In genomic region chr2:218984239-218985020, GRCh38 we compare ENCODE assay signal across 10 cellular contexts. TPM values are rescaled to one million over a fixed set of nuclear protein-coding genes. Genes with fewer than 3 reads are reported as not detected.
A peak's percentile ranks its signal among the peaks of the same experiment; 100 is the strongest.
DNase-seq lines count a peak whose midpoint lies in the region; ATAC-seq and TF ChIP-seq lines count a peak whose summit lies in the region.
"Had no signal": no experiment of that assay in that cellular context is flagged by ENCODE, and none has a peak within 500 bp of the region (broad histone marks: within the 10 kb centered on the region; RNA-seq: fewer than 3 reads in every experiment).

No MANE protein-coding gene starts in this region.

- H3K27me3 Mint-ChIP-seq in activated CD4-positive, alpha-beta T cell treated with anti-CD3 and anti-CD28 coated beads for 36 hours, result peaks cover 67% of the 10 kb centered on the region

- H3K36me3 ChIP-seq in smooth muscle cell (ENCODE audit: low read depth), result no peaks in the 10 kb centered on the region

- no peaks in the 10 kb centered on the region for H3F3A ChIP-seq in smooth muscle cell (ENCODE audit: low read depth)

- ATAC-seq in activated CD4-positive, alpha-beta T cell treated with anti-CD3 and anti-CD28 coated beads for 36 hours, result no peak
- ATAC-seq in HG03139 (IDR thresholded peaks at IDR 0.05; ENCODE audit: unreplicated experiment), result no peak

- H3K27me3 ChIP-seq in smooth muscle cell (ENCODE audit: low read depth), result peaks cover 100% of the 10 kb centered on the region

- peak overlapping the region; percentile 22 for H3K4me3 Mint-ChIP-seq in activated CD4-positive, alpha-beta T cell treated with anti-CD3 and anti-CD28 coated beads for 36 hours

- DNase-seq in activated CD4-positive, alpha-beta T cell treated with anti-CD3 and anti-CD28 coated beads for 36 hours, result no peak
- DNase-seq in activated CD4-positive, alpha-beta T cell treated with anti-CD3 and anti-CD28 coated beads for 4 hours, result no peak
- DNase-seq in NCI-H2227 (lab: John Stamatoyannopoulos, UW; ENCODE audit: unreplicated experiment) (peak; percentile 68), glomerular endothelial cell (ENCODE audit: extremely low read depth, low read depth, low spot score) (peak; percentile 44), smooth muscle cell (lab: John Stamatoyannopoulos, UW; ENCODE audit: unreplicated experiment) (no peak), NCI-H128 (lab: John Stamatoyannopoulos, UW; ENCODE audit: unreplicated experiment) (no peak), NCI-H510A (lab: John Stamatoyannopoulos, UW) (no peak)
- DNase-seq: stimulated activated CD4-positive, alpha-beta T cell treated with anti-CD3 and anti-CD28 coated beads, Interleukin-2, amount 100 ng/mL, for 48 hours had no signal

- no peak for TF ChIP-seq CTCF in smooth muscle cell (IDR thresholded peaks at IDR 0.05; ENCODE audit: borderline replicate concordance, insufficient read depth, poor library complexity, severe bottlenecking)

- H3K4me1 ChIP-seq in smooth muscle cell (ENCODE audit: low read depth), result peaks cover 10% of the 10 kb centered on the region

- H4K20me1 ChIP-seq in smooth muscle cell (ENCODE audit: low read depth), result no peaks in the 10 kb centered on the region

- H3K9ac ChIP-seq in smooth muscle cell (ENCODE audit: low read depth), result no peak overlapping the region

- peaks cover 28% of the 10 kb centered on the region for H3K4me1 Mint-ChIP-seq in activated CD4-positive, alpha-beta T cell treated with anti-CD3 and anti-CD28 coated beads for 36 hours

- H3K4me2 ChIP-seq in smooth muscle cell, result peak overlapping the region; percentile 57

- no peak overlapping the region for H3K27ac Mint-ChIP-seq in activated CD4-positive, alpha-beta T cell treated with anti-CD3 and anti-CD28 coated beads for 36 hours

- H3K79me2 ChIP-seq in smooth muscle cell (ENCODE audit: low read depth), result no peaks in the 10 kb centered on the region

- H3K9me3 ChIP-seq in smooth muscle cell (replicated peaks; ENCODE audit: low read depth), result no peaks in the 10 kb centered on the region

- H3K9me3 Mint-ChIP-seq in activated CD4-positive, alpha-beta T cell treated with anti-CD3 and anti-CD28 coated beads for 36 hours (ENCODE audit: low read depth), result no peaks in the 10 kb centered on the region

- WGBS in smooth muscle cell (ENCODE audit: low lambda C conversion rate), result 2% methylated on average over 41 of the region's 50 CpGs

- H2AFZ ChIP-seq in smooth muscle cell (ENCODE audit: low read depth), result no peak overlapping the region

- CTCF ChIA-PET in activated CD4-positive, alpha-beta T cell treated with anti-CD3 and anti-CD28 coated beads for 36 hours (lab: Charles Lee), result interaction anchor here (0.7 to 5.7 kb wide), 3 partner anchors 12 to 570 kb away, joined by 3 to 70 read pairs (median 3); no protein-coding TSS in a partner anchor

- intact Hi-C loops in activated CD4-positive, alpha-beta T cell treated with anti-CD3 and anti-CD28 coated beads for 36 hours (cut with DNase I, micrococcal nuclease), result loop anchor here (5.0 to 10.0 kb wide), 3 partner anchors 112 to 320 kb away; partner anchors contain the start of gene PTPRN (in 1 of the 2)

- POLR2A ChIA-PET in activated CD4-positive, alpha-beta T cell treated with anti-CD3 and anti-CD28 coated beads for 36 hours (lab: Charles Lee), result no interaction called here

- H3K36me3 Mint-ChIP-seq in activated CD4-positive, alpha-beta T cell treated with anti-CD3 and anti-CD28 coated beads for 36 hours (ENCODE audit: low read depth), result no peaks in the 10 kb centered on the region

- no peak overlapping the region for H3K27ac ChIP-seq in smooth muscle cell (ENCODE audit: low read depth)
- H3K27ac ChIP-seq: HL-60 had no signal

- H3K4me3 ChIP-seq in smooth muscle cell, result no peak overlapping the region

RNA-seq across cellular contexts. Expression of gene FEV, which starts 0.6 kb away (rescaled TPM):
- total RNA-seq in activated CD4-positive, alpha-beta T cell treated with anti-CD3 and anti-CD28 coated beads for 36 hours, result not detected
- not detected in 2 replicates for total RNA-seq in glomerular endothelial cell
- not detected in 2 replicates for total RNA-seq in smooth muscle cell
- not detected in 2 replicates for polyA plus RNA-seq in smooth muscle cell

RNA-seq across cellular contexts. Expression of gene CRYBA2, which starts 8.8 kb away (rescaled TPM):
- total RNA-seq in activated CD4-positive, alpha-beta T cell treated with anti-CD3 and anti-CD28 coated beads for 36 hours, result not detected
- not detected in 2 replicates for total RNA-seq in glomerular endothelial cell
- not detected in 2 replicates for total RNA-seq in smooth muscle cell
- not detected in 2 replicates for polyA plus RNA-seq in smooth muscle cell

RNA-seq across cellular contexts. Expression of gene CDK5R2, which starts 25.0 kb away (rescaled TPM):
- not detected for total RNA-seq in activated CD4-positive, alpha-beta T cell treated with anti-CD3 and anti-CD28 coated beads for 36 hours
- total RNA-seq in glomerular endothelial cell (not detected in 2 replicates), smooth muscle cell (not detected in 2 replicates)
- polyA plus RNA-seq in smooth muscle cell, result 0.62 TPM in 1 of 2 replicates, not detected in the other

RNA-seq across cellular contexts. Expression of gene CFAP65, which starts 56.9 kb away (rescaled TPM):
- total RNA-seq in activated CD4-positive, alpha-beta T cell treated with anti-CD3 and anti-CD28 coated beads for 36 hours, result not detected
- not detected in 2 replicates for total RNA-seq in glomerular endothelial cell
- not detected in 2 replicates for total RNA-seq in smooth muscle cell
- polyA plus RNA-seq in smooth muscle cell, result not detected in 2 replicates

Comparison
In these comparisons a context has a peak if more than half of its experiments do, and no peak if none do; other contexts are left out.
1. DNase-seq: peak in NCI-H2227 (single experiment) and glomerular endothelial cell (single experiment); none in activated CD4-positive, alpha-beta T cell treated with anti-CD3 and anti-CD28 coated beads for 36 hours (single experiment), activated CD4-positive, alpha-beta T cell treated with anti-CD3 and anti-CD28 coated beads for 4 hours (0 of 2), smooth muscle cell (single experiment), NCI-H128 (single experiment) and NCI-H510A (single experiment).